In the genomic region with DNA sequence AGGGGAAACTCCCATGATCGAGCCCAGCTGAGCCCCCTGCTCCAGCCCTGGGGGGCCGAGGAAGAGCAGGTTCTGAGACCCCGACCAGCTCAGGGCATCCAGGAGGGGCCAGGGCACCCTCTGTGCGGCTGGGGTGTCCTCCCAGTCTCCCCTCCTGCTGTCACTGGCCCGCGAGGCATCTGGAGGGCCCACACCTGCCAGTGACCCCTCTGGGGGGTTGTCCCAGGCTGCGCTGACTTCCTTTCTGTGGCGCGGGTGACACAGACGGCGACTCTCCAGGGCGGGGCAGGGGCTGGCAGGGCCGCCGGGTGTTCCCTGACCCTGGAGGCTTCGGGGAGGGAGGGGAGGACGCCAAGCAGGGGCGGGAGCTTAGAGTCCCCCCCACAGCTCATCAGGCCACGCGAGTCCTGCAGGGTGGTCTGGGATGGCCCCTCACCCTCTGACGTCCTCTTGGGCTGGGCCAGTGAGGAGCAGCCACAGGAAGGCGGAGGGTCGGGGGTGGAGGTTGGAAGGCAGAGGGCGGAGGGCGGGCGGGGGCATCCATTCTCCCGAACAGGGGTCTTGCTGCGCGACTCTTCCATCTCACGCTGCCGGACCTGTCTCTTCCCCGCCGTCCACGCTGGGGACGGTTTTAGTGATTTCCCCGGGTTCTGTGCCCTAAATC, we compare ENCODE assay signal across 22 cellular contexts. TPM values are rescaled to one million over a fixed set of nuclear protein-coding genes. Genes with fewer than 3 reads are reported as not detected.
DNase-seq lines count a peak whose midpoint lies in the region; ATAC-seq and TF ChIP-seq lines count a peak whose summit lies in the region.
"Had no signal": no experiment of that assay in that cellular context is flagged by ENCODE, and none has a peak within 500 bp of the region (broad histone marks: within the 10 kb centered on the region; RNA-seq: fewer than 3 reads in every experiment).

No MANE protein-coding gene starts in this region.

- TF ChIP-seq CTCF in type B pancreatic cell (conservative IDR thresholded peaks at IDR 0.05) = no peak

- H3K27ac Mint-ChIP-seq in activated T-cell treated with anti-CD3 and anti-CD28 coated beads, Interleukin-2, amount 50 U/mL, for 72 hours = no peak overlapping the region
- no peak overlapping the region for H3K27ac Mint-ChIP-seq in T-helper 17 cell
- H3K27ac Mint-ChIP-seq in stimulated activated memory B cell treated with anti-CD40 and anti-IgM and Interleukin-4, amounts not matched to agents 10 μg/mL and 1 μg/mL and 100 μg/mL, for 72 hours = peak overlapping the region; percentile 56
- no peak overlapping the region for H3K27ac Mint-ChIP-seq in type B pancreatic cell
- no peak overlapping the region for H3K27ac Mint-ChIP-seq in activated T-helper 1 cell treated with anti-CD3 and anti-CD28 coated beads, Interleukin-12 subunit alpha, Interleukin-12 subunit beta, Interleukin-2, Interleukin-4 antibody, amounts not matched to agents 30 ng/mL and 10 ng/mL and 1 ng/mL, durations not matched to agents 14 hours and 24 hours and 36 hours
- H3K27ac Mint-ChIP-seq: CD8-positive, alpha-beta memory T cell had no signal

- H3K4me1 Mint-ChIP-seq in activated T-cell treated with anti-CD3 and anti-CD28 coated beads, Interleukin-2, amount 50 U/mL, for 72 hours (ENCODE audit: low read depth) = peaks cover 22% of the 10 kb centered on the region
- peaks cover 7% of the 10 kb centered on the region for H3K4me1 Mint-ChIP-seq in T-helper 17 cell
- H3K4me1 Mint-ChIP-seq in stimulated activated memory B cell treated with anti-CD40 and anti-IgM and Interleukin-4, amounts not matched to agents 10 μg/mL and 1 μg/mL and 100 μg/mL, for 72 hours = peaks cover 84% of the 10 kb centered on the region
- peaks cover 6% of the 10 kb centered on the region for H3K4me1 Mint-ChIP-seq in type B pancreatic cell (ENCODE audit: unreplicated experiment)
- peaks cover 7% of the 10 kb centered on the region for H3K4me1 Mint-ChIP-seq in activated T-helper 1 cell treated with anti-CD3 and anti-CD28 coated beads, Interleukin-12 subunit alpha, Interleukin-12 subunit beta, Interleukin-2, Interleukin-4 antibody, amounts not matched to agents 30 ng/mL and 10 ng/mL and 1 ng/mL, durations not matched to agents 14 hours and 24 hours and 36 hours (ENCODE audit: low read depth)

- no peaks in the 10 kb centered on the region for H3K27me3 Mint-ChIP-seq in activated T-cell treated with anti-CD3 and anti-CD28 coated beads, Interleukin-2, amount 50 U/mL, for 72 hours (ENCODE audit: low read depth)
- no peaks in the 10 kb centered on the region for H3K27me3 Mint-ChIP-seq in T-helper 17 cell
- H3K27me3 Mint-ChIP-seq in stimulated activated memory B cell treated with anti-CD40 and anti-IgM and Interleukin-4, amounts not matched to agents 10 μg/mL and 1 μg/mL and 100 μg/mL, for 72 hours = no peaks in the 10 kb centered on the region
- peaks cover 8% of the 10 kb centered on the region for H3K27me3 Mint-ChIP-seq in type B pancreatic cell
- no peaks in the 10 kb centered on the region for H3K27me3 Mint-ChIP-seq in activated T-helper 1 cell treated with anti-CD3 and anti-CD28 coated beads, Interleukin-12 subunit alpha, Interleukin-12 subunit beta, Interleukin-2, Interleukin-4 antibody, amounts not matched to agents 30 ng/mL and 10 ng/mL and 1 ng/mL, durations not matched to agents 14 hours and 24 hours and 36 hours (ENCODE audit: insufficient read depth)

- peak; percentile 39 to 43 for ATAC-seq in activated T-cell treated with anti-CD3 and anti-CD28 coated beads, Interleukin-2, amount 50 U/mL, for 72 hours (replicated peaks in 1 of 2)
- ATAC-seq in GM21737 (IDR thresholded peaks at IDR 0.05; ENCODE audit: unreplicated experiment) (peak; percentile 45), T-helper 17 cell (peak; percentile 41)
- ATAC-seq in stimulated activated memory B cell treated with anti-CD40 and anti-IgM and Interleukin-4, amounts not matched to agents 10 μg/mL and 1 μg/mL and 100 μg/mL, for 72 hours = peak; percentile 82
- ATAC-seq: A549, PC-3 had no signal

- intact Hi-C loops in activated T-helper 1 cell treated with anti-CD3 and anti-CD28 coated beads, Interleukin-12 subunit alpha, Interleukin-12 subunit beta, Interleukin-2, Interleukin-4 antibody, amounts not matched to agents 30 ng/mL and 10 ng/mL and 1 ng/mL, durations not matched to agents 14 hours and 24 hours and 36 hours (cut with micrococcal nuclease) = no loop called here

- no peaks in the 10 kb centered on the region for H3K9me3 ChIP-seq in T-helper 17 cell (ENCODE audit: control insufficient read depth, low read length, poor library complexity, severe bottlenecking)
- H3K9me3 ChIP-seq: A549, MG63, transverse colon had no signal

- peaks cover 2 to 9% of the 10 kb centered on the region in 2 donors for H3K9me3 Mint-ChIP-seq in activated T-cell treated with anti-CD3 and anti-CD28 coated beads, Interleukin-2, amount 50 U/mL, for 72 hours
- peaks cover 6% of the 10 kb centered on the region for H3K9me3 Mint-ChIP-seq in stimulated activated memory B cell treated with anti-CD40 and anti-IgM and Interleukin-4, amounts not matched to agents 10 μg/mL and 1 μg/mL and 100 μg/mL, for 72 hours
- no peaks in the 10 kb centered on the region for H3K9me3 Mint-ChIP-seq in type B pancreatic cell
- H3K9me3 Mint-ChIP-seq in activated T-helper 1 cell treated with anti-CD3 and anti-CD28 coated beads, Interleukin-12 subunit alpha, Interleukin-12 subunit beta, Interleukin-2, Interleukin-4 antibody, amounts not matched to agents 30 ng/mL and 10 ng/mL and 1 ng/mL, durations not matched to agents 14 hours and 24 hours and 36 hours = peaks cover 9% of the 10 kb centered on the region
- H3K9me3 Mint-ChIP-seq: CD8-positive, alpha-beta memory T cell; immature natural killer cell had no signal

- H3K36me3 Mint-ChIP-seq in activated T-cell treated with anti-CD3 and anti-CD28 coated beads, Interleukin-2, amount 50 U/mL, for 72 hours (ENCODE audit: insufficient read depth in 2 of 2) = no peaks in the 10 kb centered on the region
- H3K36me3 Mint-ChIP-seq in T-helper 17 cell (ENCODE audit: low read depth) (no peaks in the 10 kb centered on the region), type B pancreatic cell (no peaks in the 10 kb centered on the region)
- H3K36me3 Mint-ChIP-seq in stimulated activated memory B cell treated with anti-CD40 and anti-IgM and Interleukin-4, amounts not matched to agents 10 μg/mL and 1 μg/mL and 100 μg/mL, for 72 hours = no peaks in the 10 kb centered on the region
- no peaks in the 10 kb centered on the region for H3K36me3 Mint-ChIP-seq in activated T-helper 1 cell treated with anti-CD3 and anti-CD28 coated beads, Interleukin-12 subunit alpha, Interleukin-12 subunit beta, Interleukin-2, Interleukin-4 antibody, amounts not matched to agents 30 ng/mL and 10 ng/mL and 1 ng/mL, durations not matched to agents 14 hours and 24 hours and 36 hours (ENCODE audit: low read depth)

- DNase-seq in activated T-cell treated with anti-CD3 and anti-CD28 coated beads, Interleukin-2, amount 50 U/mL, for 72 hours = no peak
- DNase-seq in activated T-cell treated with anti-CD3 and anti-CD28 coated beads, Interleukin-2, amount 50 U/mL, for 48 hours = no peak
- DNase-seq in T-helper 17 cell = no peak
- DNase-seq in D341Med (ENCODE audit: low spot score) = no peak
- no peak for DNase-seq in type B pancreatic cell (ENCODE audit: extremely low spot score, unreplicated experiment)
- no peak for DNase-seq in activated T-helper 1 cell treated with anti-CD3 and anti-CD28 coated beads, Interleukin-12 subunit alpha, Interleukin-12 subunit beta, Interleukin-2, Interleukin-4 antibody, amounts not matched to agents 30 ng/mL and 10 ng/mL and 1 ng/mL, durations not matched to agents 14 hours and 24 hours and 36 hours (ENCODE audit: low spot score)
- DNase-seq: activated CD8-positive, alpha-beta memory T cell treated with anti-CD3 and anti-CD28 coated beads for 24 hours; activated effector memory CD4-positive, alpha-beta T cell treated with Interleukin-2 at 50 U/mL for 16 hours; CD8-positive, alpha-beta memory T cell; cortex of kidney; EL; erythroblast; immature natural killer cell; MG63; NCI-H1930; NCI-H510A treated with DMSO at 0.1 percent for 48 hours; PC-3; transverse colon had no signal

- H3K4me3 Mint-ChIP-seq in activated T-cell treated with anti-CD3 and anti-CD28 coated beads, Interleukin-2, amount 50 U/mL, for 72 hours = no peak overlapping the region
- H3K4me3 Mint-ChIP-seq in T-helper 17 cell (no peak overlapping the region), type B pancreatic cell (no peak overlapping the region)
- peak overlapping the region; percentile 36 for H3K4me3 Mint-ChIP-seq in stimulated activated memory B cell treated with anti-CD40 and anti-IgM and Interleukin-4, amounts not matched to agents 10 μg/mL and 1 μg/mL and 100 μg/mL, for 72 hours
- H3K4me3 Mint-ChIP-seq in activated T-helper 1 cell treated with anti-CD3 and anti-CD28 coated beads, Interleukin-12 subunit alpha, Interleukin-12 subunit beta, Interleukin-2, Interleukin-4 antibody, amounts not matched to agents 30 ng/mL and 10 ng/mL and 1 ng/mL, durations not matched to agents 14 hours and 24 hours and 36 hours = no peak overlapping the region
- H3K4me3 Mint-ChIP-seq: CD8-positive, alpha-beta memory T cell; immature natural killer cell; neural crest cell had no signal

RNA-seq across cellular contexts. Expression of gene FBRSL1, which starts 38.6 kb away (rescaled TPM):
- 10 to 100 TPM; 37.0 to 42.7 TPM for total RNA-seq in activated T-cell treated with anti-CD3 and anti-CD28 coated beads, Interleukin-2, amount 50 U/mL, for 72 hours
- total RNA-seq in T-helper 17 cell = 10 to 100 TPM; 79.3 to 86.3 TPM
- 108 TPM in 2 replicates for total RNA-seq in type B pancreatic cell (ENCODE audit: low replicate concordance)
- total RNA-seq in activated T-helper 1 cell treated with anti-CD3 and anti-CD28 coated beads, Interleukin-12 subunit alpha, Interleukin-12 subunit beta, Interleukin-2, Interleukin-4 antibody, amounts not matched to agents 30 ng/mL and 10 ng/mL and 1 ng/mL, durations not matched to agents 14 hours and 24 hours and 36 hours = 75.8 and 80.2 TPM in 2 replicates
